In the genomic region with DNA sequence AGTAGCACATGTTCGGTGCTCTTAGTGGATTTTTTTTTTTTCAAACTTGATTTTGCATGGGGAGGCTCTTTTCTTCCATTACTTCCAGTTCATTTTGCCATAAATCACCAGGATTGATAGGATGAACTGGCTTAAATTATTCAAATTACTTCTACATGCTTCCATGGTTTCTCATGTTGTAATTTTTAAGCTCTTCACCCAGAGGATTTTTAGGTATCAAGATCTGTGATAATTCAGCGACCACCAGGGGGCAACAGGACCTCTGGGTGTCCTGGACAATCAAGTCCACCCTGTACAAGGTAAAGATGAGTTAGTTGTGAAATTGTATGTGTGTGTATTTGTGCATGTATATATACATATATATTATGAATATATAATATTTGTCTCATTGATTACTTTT, we compare ENCODE assay signal across 9 cellular contexts. TPM values are rescaled to one million over a fixed set of nuclear protein-coding genes. Genes with fewer than 3 reads are reported as not detected.
A peak's percentile ranks its signal among the peaks of the same experiment; 100 is the strongest.
DNase-seq lines count a peak whose midpoint lies in the region; ATAC-seq and TF ChIP-seq lines count a peak whose summit lies in the region.
"Had no signal": no experiment of that assay in that cellular context is flagged by ENCODE, and none has a peak within 500 bp of the region (broad histone marks: within the 10 kb centered on the region; RNA-seq: fewer than 3 reads in every experiment).

No MANE protein-coding gene starts in this region.

- no peaks in the 10 kb centered on the region for H3K36me3 Mint-ChIP-seq in activated CD4-positive, alpha-beta T cell treated with anti-CD3 and anti-CD28 coated beads for 36 hours (ENCODE audit: low read depth)

- H3K4me2 ChIP-seq in PC-3 (ENCODE audit: low read length), result no peak overlapping the region

- DNase-seq in activated CD4-positive, alpha-beta T cell treated with anti-CD3 and anti-CD28 coated beads for 36 hours, result peak; percentile 41
- no peak for DNase-seq in activated CD4-positive, alpha-beta T cell treated with anti-CD3 and anti-CD28 coated beads, Interleukin-2, amount 50 U/mL, for 4 hours
- DNase-seq in LHCN-M2 (ENCODE audit: low read depth), result peak; percentile 76
- peak; percentile 54 for DNase-seq in PC-3
- DNase-seq in fibroblast of pulmonary artery (ENCODE audit: low read depth), result peak; percentile 51
- DNase-seq in thyroid gland, result peak; percentile 26 to 34
- no peak for DNase-seq in ascending aorta (ENCODE audit: low spot score in 2 of 2)
- no peak for DNase-seq in stimulated activated naive CD4-positive, alpha-beta T cell (lab: John Stamatoyannopoulos, UW)

- no peak overlapping the region for H3K9ac ChIP-seq in PC-3 (ENCODE audit: low read length)

- ATAC-seq in activated CD4-positive, alpha-beta T cell treated with anti-CD3 and anti-CD28 coated beads for 36 hours, result no peak
- no peak for ATAC-seq in PC-3

- no peak overlapping the region for H3K27ac Mint-ChIP-seq in activated CD4-positive, alpha-beta T cell treated with anti-CD3 and anti-CD28 coated beads for 36 hours

- H3K36me3 ChIP-seq in PC-3 (ENCODE audit: low read depth, low read length) (no peaks in the 10 kb centered on the region), thyroid gland (no peaks in the 10 kb centered on the region), ascending aorta (no peaks in the 10 kb centered on the region)

- no peak overlapping the region for H3K4me3 ChIP-seq in PC-3 (ENCODE audit: low read length)
- H3K4me3 ChIP-seq in fibroblast of pulmonary artery (replicated peaks; ENCODE audit: low read depth, low read length), result no peak overlapping the region
- H3K4me3 ChIP-seq in thyroid gland (replicated peaks in 1 of 3), result no peak overlapping the region
- H3K4me3 ChIP-seq in ascending aorta, result no peak overlapping the region

- H3K4me1 Mint-ChIP-seq in activated CD4-positive, alpha-beta T cell treated with anti-CD3 and anti-CD28 coated beads for 36 hours, result peaks cover 4% of the 10 kb centered on the region

- H3K27me3 ChIP-seq in PC-3 (ENCODE audit: low read length) (peaks cover 18% of the 10 kb centered on the region; the same call in 1 of the 2 replicates), thyroid gland (peaks cover 7% of the 10 kb centered on the region), ascending aorta (no peaks in the 10 kb centered on the region)

- H3F3A ChIP-seq in PC-3 (ENCODE audit: low read length, unreplicated experiment), result no peaks in the 10 kb centered on the region

- WGBS in thyroid gland, 2 donors, result 48 to 49% methylated on average over 2 of the region's 2 CpGs

- no peak for TF ChIP-seq POLR2A in thyroid gland (IDR thresholded peaks at IDR 0.05)

- H4K20me1 ChIP-seq in PC-3 (ENCODE audit: low read length), result no peaks in the 10 kb centered on the region

- H3K9me3 ChIP-seq in PC-3 (ENCODE audit: low read length), result no peaks in the 10 kb centered on the region
- H3K9me3 ChIP-seq in thyroid gland, result no peaks in the 10 kb centered on the region
- H3K9me3 ChIP-seq in ascending aorta, result no peaks in the 10 kb centered on the region

- H3K4me1 ChIP-seq in PC-3 (ENCODE audit: insufficient read depth, low read length), result no peaks in the 10 kb centered on the region
- H3K4me1 ChIP-seq in thyroid gland, result peaks cover under 1 to 11% of the 10 kb centered on the region in 2 donors
- peaks cover 0 to 4% of the 10 kb centered on the region in 2 donors for H3K4me1 ChIP-seq in ascending aorta

- H3K79me2 ChIP-seq in PC-3 (ENCODE audit: low read length), result no peaks in the 10 kb centered on the region

- H3K9me3 Mint-ChIP-seq in activated CD4-positive, alpha-beta T cell treated with anti-CD3 and anti-CD28 coated beads for 36 hours (ENCODE audit: low read depth), result no peaks in the 10 kb centered on the region

- POLR2A ChIA-PET in activated CD4-positive, alpha-beta T cell treated with anti-CD3 and anti-CD28 coated beads for 36 hours (lab: Charles Lee), result no interaction called here
- POLR2A ChIA-PET in PC-3 (lab: Charles Lee; ENCODE audit: unreplicated experiment), result no interaction called here

- peak; percentile 53; the same call in 1 of the 2 replicates for TF ChIP-seq CTCF in PC-3 (conservative IDR thresholded peaks at IDR 0.05; ENCODE audit: low read depth, low read length)
- TF ChIP-seq CTCF in fibroblast of pulmonary artery (IDR thresholded peaks at IDR 0.05; ENCODE audit: low read length, missing control alignments), result peak; percentile 40
- peak in 2 of 6 experiments; percentile 13 to 27 for TF ChIP-seq CTCF in thyroid gland (IDR thresholded peaks at IDR 0.05)
- no peak for TF ChIP-seq CTCF in ascending aorta (IDR thresholded peaks at IDR 0.05)

- no peak overlapping the region for H3K4me3 Mint-ChIP-seq in activated CD4-positive, alpha-beta T cell treated with anti-CD3 and anti-CD28 coated beads for 36 hours

- H2AFZ ChIP-seq in PC-3 (ENCODE audit: low read length), result no peak overlapping the region

- CTCF ChIA-PET in activated CD4-positive, alpha-beta T cell treated with anti-CD3 and anti-CD28 coated beads for 36 hours (lab: Charles Lee), result interaction anchor here (0.7 to 0.9 kb wide), 2 partner anchors 14 to 46 kb away, joined by 3 to 4 read pairs; no protein-coding TSS in a partner anchor
- CTCF ChIA-PET in PC-3 (lab: Charles Lee), result interaction anchor here (0.6 to 1.8 kb wide), 4 partner anchors 291 to 629 kb away, joined by 4 to 5 read pairs (median 4); no protein-coding TSS in a partner anchor

- no peaks in the 10 kb centered on the region for H3K9me2 ChIP-seq in PC-3 (replicated peaks; ENCODE audit: low read length)

- no TSS peak for BruUV-seq in PC-3 (replicated peaks; lab: Mats Ljungman, UMichigan)

- no peak overlapping the region for H3K27ac ChIP-seq in PC-3 (ENCODE audit: low read length)
- no peak overlapping the region for H3K27ac ChIP-seq in thyroid gland
- no peak overlapping the region for H3K27ac ChIP-seq in ascending aorta
- H3K27ac ChIP-seq: C4-2B had no signal

- peaks cover 27% of the 10 kb centered on the region for H3K27me3 Mint-ChIP-seq in activated CD4-positive, alpha-beta T cell treated with anti-CD3 and anti-CD28 coated beads for 36 hours

- intact Hi-C loops in activated CD4-positive, alpha-beta T cell treated with anti-CD3 and anti-CD28 coated beads for 36 hours (cut with DNase I, micrococcal nuclease), result no loop called here
- intact Hi-C loops in PC-3 (cut with micrococcal nuclease), result no loop called here
- intact Hi-C loops in thyroid gland (cut with DNase I), result no loop called here
- intact Hi-C loops in ascending aorta (cut with DNase I), result no loop called here

RNA-seq across cellular contexts. Expression of a gene that starts 4.2 kb away (rescaled TPM):
- not detected for total RNA-seq in activated CD4-positive, alpha-beta T cell treated with anti-CD3 and anti-CD28 coated beads for 36 hours
- total RNA-seq in LHCN-M2 (2014; rRNA removed) (19.0 and 31.4 TPM in 2 replicates), PC-3 (2014; rRNA removed) (0.52 and 1.4 TPM in 2 replicates), thyroid gland (under 1 TPM; under 0.01 to 0.39 (median 0.21) TPM), ascending aorta (0.43 TPM)
- 1.2 TPM for polyA plus RNA-seq in LHCN-M2 (2012)

Comparison
In these comparisons a context has a peak if more than half of its experiments do, and no peak if none do; other contexts are left out.
1. DNase-seq: peak in activated CD4-positive, alpha-beta T cell treated with anti-CD3 and anti-CD28 coated beads for 36 hours (single experiment), LHCN-M2 (single experiment), PC-3 (single experiment), fibroblast of pulmonary artery (single experiment) and thyroid gland (2 of 2); none in activated CD4-positive, alpha-beta T cell treated with anti-CD3 and anti-CD28 coated beads, Interleukin-2, amount 50 U/mL, for 4 hours (0 of 2), ascending aorta (0 of 2) and stimulated activated naive CD4-positive, alpha-beta T cell (0 of 6).
2. CTCF ChIP-seq: peak in PC-3 (single experiment) and fibroblast of pulmonary artery (single experiment); none in ascending aorta (0 of 3).